8 cellular contexts compared by ENCODE assay signal in genomic region chr1:183472488-183473285, GRCh38. TPM values are rescaled to one million over a fixed set of nuclear protein-coding genes. Genes with fewer than 3 reads are reported as not detected.
DNase-seq lines count a peak whose midpoint lies in the region; ATAC-seq and TF ChIP-seq lines count a peak whose summit lies in the region.

SMG7 (plus strand) TSS chr1:183472499; CDS start chr1:183472621, 122 bp downstream.

- peak; percentile 35 to 43 for DNase-seq in NCI-H524 (lab: John Stamatoyannopoulos, UW)
- no peak for DNase-seq in NCI-H524 treated with DMSO at 0.1 percent for 48 hours (lab: John Stamatoyannopoulos, UW)
- peak; percentile 20 for DNase-seq in NT2/D1 (ENCODE audit: low read depth, low spot score)
- DNase-seq in activated effector memory CD4-positive, alpha-beta T cell treated with Interleukin-2 at 50 U/mL for 16 hours, result peak; percentile 27
- DNase-seq in foreskin keratinocyte, result peak in 1 of 2 donors; percentile 12
- DNase-seq in occipital lobe (lab: John Stamatoyannopoulos, UW), result peak; percentile 45

- no peaks in the 10 kb centered on the region for H3K9me3 ChIP-seq in NT2/D1 (ENCODE audit: insufficient read depth, low read length)
- peaks cover 2% of the 10 kb centered on the region for H3K9me3 ChIP-seq in thymus (ENCODE audit: control insufficient read depth)

- no peak for TF ChIP-seq CTCF in foreskin keratinocyte (conservative IDR thresholded peaks at IDR 0.05)

- WGBS in thymus, result under 1% methylated on average over 72 of the region's 72 CpGs

- H3K36me3 ChIP-seq in NT2/D1 (ENCODE audit: insufficient read depth, insufficient read length, low read length) (peaks cover 16% of the 10 kb centered on the region), thymus (ENCODE audit: control insufficient read depth, insufficient read depth) (no peaks in the 10 kb centered on the region)

- H3K27ac ChIP-seq in foreskin keratinocyte, result peak within 1 kb of the TSS; percentile 99
- peak within 1 kb of the TSS; percentile 93 for H3K27ac ChIP-seq in thymus (ENCODE audit: low read depth)

- no peaks in the 10 kb centered on the region for H3K4me1 ChIP-seq in NT2/D1 (ENCODE audit: insufficient read depth, insufficient read length)
- peaks cover 12% of the 10 kb centered on the region for H3K4me1 ChIP-seq in foreskin keratinocyte
- peaks cover 15% of the 10 kb centered on the region for H3K4me1 ChIP-seq in thymus (ENCODE audit: control insufficient read depth, insufficient read depth, low read length)

- H3K27me3 ChIP-seq in NT2/D1 (ENCODE audit: insufficient read depth, insufficient read length), result no peaks in the 10 kb centered on the region
- no peaks in the 10 kb centered on the region for H3K27me3 ChIP-seq in foreskin keratinocyte
- no peaks in the 10 kb centered on the region for H3K27me3 ChIP-seq in thymus (ENCODE audit: control insufficient read depth, insufficient read depth)

- H3K4me3 ChIP-seq in NT2/D1 (ENCODE audit: insufficient read length, low read depth) (peak within 1 kb of the TSS; percentile 92), thymus (ENCODE audit: low read length) (peak within 1 kb of the TSS; percentile 90)

- H3K9ac ChIP-seq in NT2/D1 (ENCODE audit: insufficient read length, low read depth), result peak within 1 kb of the TSS; percentile 95

- peak; percentile 21 for ATAC-seq in HG02885 (IDR thresholded peaks at IDR 0.05; ENCODE audit: poor library complexity, unreplicated experiment)
- peak; percentile 4 for ATAC-seq in foreskin keratinocyte

RNA-seq across cellular contexts. Expression of gene SMG7, which starts in this region (rescaled TPM):
- total RNA-seq in foreskin keratinocyte (41.4 and 46.2 TPM in 2 replicates), occipital lobe (26.2 TPM)
- polyA plus RNA-seq in foreskin keratinocyte (11.9 and 14.2 TPM in 2 replicates), thymus (22.9 TPM)
